ENCODE assay signal across 9 cellular contexts in the genomic region with DNA sequence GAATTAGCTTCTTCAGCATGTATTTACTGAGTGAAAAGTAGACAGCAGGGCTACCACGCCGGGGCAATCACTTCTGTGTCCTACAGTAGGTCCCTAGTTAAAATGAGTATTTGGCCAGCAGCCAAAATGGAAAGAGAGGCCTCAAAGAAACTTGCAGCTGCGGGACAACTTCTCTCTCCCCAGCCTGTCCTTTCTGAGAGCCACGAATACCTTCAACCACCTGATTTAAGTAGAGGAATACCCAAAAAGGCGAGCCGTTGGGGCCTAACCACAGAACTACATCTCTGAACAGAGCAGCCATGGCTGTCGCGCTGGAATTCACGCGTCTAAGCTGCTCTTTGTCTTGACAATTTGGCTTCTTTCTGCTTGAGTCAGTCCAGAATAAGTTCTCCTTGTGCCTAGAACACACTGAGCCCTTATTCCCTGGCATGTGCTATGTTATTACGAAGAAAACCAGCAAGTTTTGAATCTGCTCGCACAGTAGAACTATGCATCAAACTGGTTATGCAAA. TPM values are rescaled to one million over a fixed set of nuclear protein-coding genes. Genes with fewer than 3 reads are reported as not detected.
DNase-seq lines count a peak whose midpoint lies in the region; ATAC-seq and TF ChIP-seq lines count a peak whose summit lies in the region.
"Had no signal": no experiment of that assay in that cellular context is flagged by ENCODE, and none has a peak within 500 bp of the region (broad histone marks: within the 10 kb centered on the region; RNA-seq: fewer than 3 reads in every experiment).

No MANE protein-coding gene starts in this region.

- no peak overlapping the region for H3K4me3 Mint-ChIP-seq in natural killer cell treated with Interleukin-12 subunit alpha and Interleukin-12 subunit beta and Interleukin-15 and Interleukin-18, amount 100 ng/mL, for 72 hours
- H3K4me3 Mint-ChIP-seq in activated CD8-positive, alpha-beta T cell treated with anti-CD3 and anti-CD28 coated beads for 36 hours, result no peak overlapping the region
- no peak overlapping the region for H3K4me3 Mint-ChIP-seq in endothelial cell (ENCODE audit: unreplicated experiment)

- no peaks in the 10 kb centered on the region for H3K9me3 Mint-ChIP-seq in natural killer cell treated with Interleukin-12 subunit alpha and Interleukin-12 subunit beta and Interleukin-15 and Interleukin-18, amount 100 ng/mL, for 72 hours
- H3K9me3 Mint-ChIP-seq in activated CD8-positive, alpha-beta T cell treated with anti-CD3 and anti-CD28 coated beads for 36 hours, result peaks cover 3% of the 10 kb centered on the region
- no peaks in the 10 kb centered on the region for H3K9me3 Mint-ChIP-seq in endothelial cell (ENCODE audit: unreplicated experiment)

- H3K27ac Mint-ChIP-seq in natural killer cell treated with Interleukin-12 subunit alpha and Interleukin-12 subunit beta and Interleukin-15 and Interleukin-18, amount 100 ng/mL, for 72 hours, result no peak overlapping the region
- H3K27ac Mint-ChIP-seq in activated CD8-positive, alpha-beta T cell treated with anti-CD3 and anti-CD28 coated beads for 36 hours, result no peak overlapping the region
- no peak overlapping the region for H3K27ac Mint-ChIP-seq in endothelial cell (ENCODE audit: unreplicated experiment)

- intact Hi-C loops in activated CD8-positive, alpha-beta T cell treated with anti-CD3 and anti-CD28 coated beads for 36 hours (cut with micrococcal nuclease), result no loop called here

- no peak for TF ChIP-seq CTCF in activated CD8-positive, alpha-beta T cell treated with anti-CD3 and anti-CD28 coated beads for 36 hours (IDR thresholded peaks at IDR 0.05)
- no peak for TF ChIP-seq CTCF in endothelial cell (IDR thresholded peaks at IDR 0.05; ENCODE audit: unreplicated experiment)

- peak; percentile 69 for ATAC-seq in GM21723 (IDR thresholded peaks at IDR 0.05; ENCODE audit: unreplicated experiment)
- no peak for ATAC-seq in natural killer cell treated with Interleukin-12 subunit alpha and Interleukin-12 subunit beta and Interleukin-15 and Interleukin-18, amount 100 ng/mL, for 72 hours
- no peak for ATAC-seq in activated CD8-positive, alpha-beta T cell treated with anti-CD3 and anti-CD28 coated beads for 36 hours

- CTCF ChIA-PET in activated CD8-positive, alpha-beta T cell treated with anti-CD3 and anti-CD28 coated beads for 36 hours (lab: Charles Lee), result no interaction called here

- no peaks in the 10 kb centered on the region for H3K27me3 Mint-ChIP-seq in natural killer cell treated with Interleukin-12 subunit alpha and Interleukin-12 subunit beta and Interleukin-15 and Interleukin-18, amount 100 ng/mL, for 72 hours
- H3K27me3 Mint-ChIP-seq in activated CD8-positive, alpha-beta T cell treated with anti-CD3 and anti-CD28 coated beads for 36 hours, result no peaks in the 10 kb centered on the region
- peaks cover 2% of the 10 kb centered on the region for H3K27me3 Mint-ChIP-seq in endothelial cell (ENCODE audit: unreplicated experiment)

- no peaks in the 10 kb centered on the region for H3K4me1 Mint-ChIP-seq in natural killer cell treated with Interleukin-12 subunit alpha and Interleukin-12 subunit beta and Interleukin-15 and Interleukin-18, amount 100 ng/mL, for 72 hours (ENCODE audit: low read depth in 2 of 2)
- H3K4me1 Mint-ChIP-seq in activated CD8-positive, alpha-beta T cell treated with anti-CD3 and anti-CD28 coated beads for 36 hours (ENCODE audit: low read depth), result peaks cover 5% of the 10 kb centered on the region
- H3K4me1 Mint-ChIP-seq in endothelial cell (ENCODE audit: unreplicated experiment), result no peaks in the 10 kb centered on the region

- DNase-seq in NCI-H1105 treated with DMSO at 0.1 percent for 48 hours (lab: John Stamatoyannopoulos, UW) (peak; percentile 29), caudate nucleus (lab: John Stamatoyannopoulos, UW) (peak in 34 of 61 donors; percentile 3 to 66 (median 30)), nucleus accumbens (lab: John Stamatoyannopoulos, UW) (peak in 40 of 56 donors; percentile 8 to 70 (median 31)), endothelial cell (ENCODE audit: low spot score) (no peak), NCI-H2081 treated with DMSO at 0.1 percent for 48 hours (lab: John Stamatoyannopoulos, UW) (no peak)
- DNase-seq in natural killer cell treated with Interleukin-12 subunit alpha and Interleukin-12 subunit beta and Interleukin-15 and Interleukin-18, amount 100 ng/mL, for 72 hours (ENCODE audit: low spot score), result no peak
- no peak for DNase-seq in activated CD8-positive, alpha-beta T cell treated with anti-CD3 and anti-CD28 coated beads for 36 hours
- DNase-seq: psoas muscle had no signal

- POLR2A ChIA-PET in activated CD8-positive, alpha-beta T cell treated with anti-CD3 and anti-CD28 coated beads for 36 hours (lab: Charles Lee), result no interaction called here

- no peaks in the 10 kb centered on the region for H3K36me3 Mint-ChIP-seq in natural killer cell treated with Interleukin-12 subunit alpha and Interleukin-12 subunit beta and Interleukin-15 and Interleukin-18, amount 100 ng/mL, for 72 hours
- H3K36me3 Mint-ChIP-seq in activated CD8-positive, alpha-beta T cell treated with anti-CD3 and anti-CD28 coated beads for 36 hours (ENCODE audit: low read depth), result no peaks in the 10 kb centered on the region
- H3K36me3 Mint-ChIP-seq in endothelial cell (ENCODE audit: low read depth, unreplicated experiment), result no peaks in the 10 kb centered on the region

- H3K27ac ChIP-seq in caudate nucleus (ENCODE audit: low read depth, low read length), result peak overlapping the region; percentile 86
- H3K27ac ChIP-seq: psoas muscle had no signal

RNA-seq across cellular contexts. Expression of a gene that starts 43.8 kb away (rescaled TPM):
- total RNA-seq in natural killer cell treated with Interleukin-12 subunit alpha and Interleukin-12 subunit beta and Interleukin-15 and Interleukin-18, amount 100 ng/mL, for 72 hours, result 10 to 100 TPM; 72.5 to 86.7 TPM
- total RNA-seq in activated CD8-positive, alpha-beta T cell treated with anti-CD3 and anti-CD28 coated beads for 36 hours, result 10 to 100 TPM; 53.2 to 56.7 TPM
- total RNA-seq in endothelial cell (ENCODE audit: unreplicated experiment), result 105 TPM

Comparison
In these comparisons a context has a peak if more than half of its experiments do, and no peak if none do; other contexts are left out.
1. DNase-seq: peak in NCI-H1105 treated with DMSO at 0.1 percent for 48 hours (single experiment), caudate nucleus (34 of 61) and nucleus accumbens (40 of 56); none in natural killer cell treated with Interleukin-12 subunit alpha and Interleukin-12 subunit beta and Interleukin-15 and Interleukin-18, amount 100 ng/mL, for 72 hours (single experiment), activated CD8-positive, alpha-beta T cell treated with anti-CD3 and anti-CD28 coated beads for 36 hours (single experiment), endothelial cell (single experiment) and NCI-H2081 treated with DMSO at 0.1 percent for 48 hours (single experiment).